Comparison of ENCODE assay signal across 21 cellular contexts in the genomic region with DNA sequence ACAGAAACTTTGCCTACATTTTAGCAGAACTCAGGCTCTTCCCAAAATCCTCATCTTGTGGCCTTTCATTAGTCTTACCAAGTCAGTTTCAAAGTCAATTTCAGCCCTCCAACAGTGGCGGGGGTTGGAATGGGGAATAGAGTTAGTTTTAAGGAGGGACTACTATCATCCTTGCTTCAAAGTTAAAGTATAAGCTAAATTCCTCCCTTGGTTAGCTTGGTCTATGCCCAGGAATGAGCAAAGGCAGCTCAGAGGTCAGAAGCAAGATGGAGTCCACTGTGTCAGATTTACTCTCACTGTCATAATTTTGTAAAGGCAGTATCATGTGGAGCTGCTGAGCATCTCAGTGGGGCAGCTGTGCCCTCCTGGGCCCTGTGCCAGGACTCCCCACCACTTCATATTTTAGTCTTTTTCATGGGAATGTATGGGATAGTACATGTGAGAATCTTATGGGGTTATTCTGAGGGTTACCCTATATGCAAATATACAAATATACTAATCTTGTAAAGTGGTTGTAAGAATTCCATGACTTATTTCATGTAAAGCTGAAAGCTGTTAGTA.
DNase-seq lines count a peak whose midpoint lies in the region; ATAC-seq and TF ChIP-seq lines count a peak whose summit lies in the region.
"Had no signal": no experiment of that assay in that cellular context is flagged by ENCODE, and none has a peak within 500 bp of the region (broad histone marks: within the 10 kb centered on the region; RNA-seq: fewer than 3 reads in every experiment).

No MANE protein-coding gene starts in this region.

- TF ChIP-seq CTCF in RWPE1 (conservative IDR thresholded peaks at IDR 0.05; ENCODE audit: low read depth): no peak

- POLR2A ChIA-PET in RWPE1 (lab: Yijun Ruan, JAX; ENCODE audit: low non-redundant PET): no interaction called here

- ATAC-seq in left cardiac atrium: no peak
- ATAC-seq: activated CD8-positive, alpha-beta memory T cell treated with anti-CD3 and anti-CD28 coated beads, Interleukin-2, amount 10 ng/mL, durations not matched to agents 7 days and 5 days; gastroesophageal sphincter; Right ventricle myocardium inferior; T-cell; upper lobe of right lung had no signal

- CTCF ChIA-PET in RWPE1 (lab: Yijun Ruan, JAX): interaction anchor here (0.6 to 0.7 kb wide), 2 partner anchors 1450 to 1458 kb away, joined by 3 to 4 read pairs; no protein-coding TSS in a partner anchor

- DNase-seq in NCI-H345 (lab: John Stamatoyannopoulos, UW) (peak; percentile 5), NCI-H345 treated with DMSO at 0.1 percent for 48 hours (lab: John Stamatoyannopoulos, UW; ENCODE audit: unreplicated experiment) (no peak), RWPE1 (ENCODE audit: low spot score) (no peak), epithelial cell of prostate (ENCODE audit: low read depth, low spot score) (no peak), renal cortical epithelial cell (ENCODE audit: low read depth) (peak; percentile 68), DMS114 treated with DMSO at 0.1 percent for 48 hours (lab: John Stamatoyannopoulos, UW; ENCODE audit: unreplicated experiment) (no peak), SIG-M5 (lab: John Stamatoyannopoulos, UW) (no peak), left cardiac atrium (no peak)
- DNase-seq: activated CD4-positive, alpha-beta T cell treated with anti-CD3 and anti-CD28 coated beads, Interleukin-2, amount 10 ng/mL, durations not matched to agents 7 days and 5 days; activated CD8-positive, alpha-beta memory T cell treated with anti-CD3 and anti-CD28 coated beads, Interleukin-2, amount 10 ng/mL, durations not matched to agents 7 days and 5 days; aorta; cerebellar nuclear complex; effector CD8-positive, alpha-beta T cell; NCI-H1417 treated with DMSO at 0.1 percent for 48 hours; NCI-H2171; T-cell; upper lobe of right lung had no signal

- H3K27ac ChIP-seq in RWPE1: peak overlapping the region; percentile 50; the same call in 1 of the 2 replicates
- peak overlapping the region; percentile 83 for H3K27ac ChIP-seq in epithelial cell of prostate
- H3K27ac ChIP-seq: BLaER1 treated with 17β-estradiol and CSF1 and Interleukin-3, amounts not matched to agents 10 nM and 100 nM; gastroesophageal sphincter; right atrium auricular region; upper lobe of right lung had no signal

- intact Hi-C loops in left cardiac atrium (cut with DNase I): no loop called here

Comparison
In these comparisons a context has a peak if more than half of its experiments do, and no peak if none do; other contexts are left out.
1. DNase-seq: peak in NCI-H345 (single experiment) and renal cortical epithelial cell (single experiment); none in NCI-H345 treated with DMSO at 0.1 percent for 48 hours (single experiment), RWPE1 (single experiment), epithelial cell of prostate (single experiment), DMS114 treated with DMSO at 0.1 percent for 48 hours (single experiment), SIG-M5 (single experiment) and left cardiac atrium (single experiment).